ENCODE assay signal across 8 cellular contexts in the genomic region with DNA sequence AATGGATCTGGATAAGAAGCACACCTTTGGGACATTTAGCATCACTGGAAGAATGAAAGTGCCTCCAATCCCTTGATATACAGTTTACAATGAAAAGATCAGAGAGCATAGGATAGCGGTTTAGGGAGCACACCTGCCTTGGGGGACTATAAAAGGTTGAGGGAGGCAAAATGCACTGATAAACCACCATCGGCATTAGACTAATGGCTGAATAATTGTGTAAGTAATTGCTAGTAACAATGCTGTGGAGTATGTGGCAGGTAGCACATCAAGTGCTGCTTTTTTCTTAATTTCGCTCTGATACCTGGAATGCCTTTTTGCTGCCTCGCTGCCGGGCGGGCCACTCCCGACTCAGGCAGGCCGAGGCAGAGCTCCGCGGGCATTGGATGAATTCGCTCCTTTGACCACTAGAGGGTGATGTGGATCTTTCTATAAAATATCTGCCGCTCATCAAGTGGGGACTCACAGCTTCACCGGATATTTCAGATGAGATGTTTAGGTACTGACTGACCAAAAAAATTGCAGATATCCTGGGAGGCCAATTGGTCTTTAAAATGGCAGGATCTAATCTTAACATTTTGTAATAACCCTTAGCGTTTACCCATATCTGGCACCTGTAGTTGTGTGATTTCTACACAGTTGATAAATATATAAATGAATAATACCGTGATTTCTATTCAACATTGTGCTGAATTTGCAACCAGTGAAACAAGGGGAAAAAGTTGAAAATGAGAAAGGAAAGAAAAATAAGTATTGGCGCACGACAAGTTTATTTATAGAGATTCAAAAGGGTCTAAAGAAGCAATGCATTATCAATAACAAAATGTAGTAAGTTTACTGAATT.
DNase-seq lines count a peak whose midpoint lies in the region; ATAC-seq and TF ChIP-seq lines count a peak whose summit lies in the region.

No MANE protein-coding gene starts in this region.

- intact Hi-C loops in lower lobe of right lung (cut with DNase I): loop anchor here (10.0 kb wide), 1 partner anchor 152 kb away; no protein-coding TSS in a partner anchor

- no peaks in the 10 kb centered on the region for H3K4me1 ChIP-seq in lower lobe of right lung

- DNase-seq in CD1c-positive myeloid dendritic cell (ENCODE audit: extremely low spot score) (peak; percentile 84), NCI-H2227 (lab: John Stamatoyannopoulos, UW; ENCODE audit: unreplicated experiment) (peak; percentile 33), dedifferentiated amniotic fluid mesenchymal stem cell (ENCODE audit: extremely low spot score) (peak; percentile 74), lower lobe of right lung (peak; percentile 51)
- DNase-seq in activated CD4-positive, alpha-beta T cell treated with anti-CD3 and anti-CD28 coated beads for 4 hours: peak; percentile 48 to 56
- DNase-seq in stimulated activated CD8-positive, alpha-beta memory T cell treated with anti-CD3 and anti-CD28 coated beads, Interleukin-4, amount 100 ng/mL, for 48 hours: peak; percentile 61

- peaks cover 14% of the 10 kb centered on the region for H3K27me3 ChIP-seq in lower lobe of right lung (ENCODE audit: low read depth)

- ATAC-seq in GM19023 (IDR thresholded peaks at IDR 0.05; ENCODE audit: unreplicated experiment) (peak; percentile 94), HG03139 (IDR thresholded peaks at IDR 0.05; ENCODE audit: unreplicated experiment) (peak; percentile 96), lower lobe of right lung (peak; percentile 87 to 88)

- no peak overlapping the region for H3K4me3 ChIP-seq in lower lobe of right lung

- H3K9me3 ChIP-seq in lower lobe of right lung: no peaks in the 10 kb centered on the region

- H3K36me3 ChIP-seq in lower lobe of right lung: no peaks in the 10 kb centered on the region

- H3K27ac ChIP-seq in lower lobe of right lung: no peak overlapping the region

- TF ChIP-seq CTCF in lower lobe of right lung (IDR thresholded peaks at IDR 0.05): peak; percentile 78

Comparison
In these comparisons a context has a peak if more than half of its experiments do, and no peak if none do; other contexts are left out.
1. DNase-seq: peak in every context shown above with its lines; median percentile 84 in CD1c-positive myeloid dendritic cell; 74 in dedifferentiated amniotic fluid mesenchymal stem cell; 61 in stimulated activated CD8-positive, alpha-beta memory T cell treated with anti-CD3 and anti-CD28 coated beads, Interleukin-4, amount 100 ng/mL, for 48 hours; 52 in activated CD4-positive, alpha-beta T cell treated with anti-CD3 and anti-CD28 coated beads for 4 hours; 51 in lower lobe of right lung; 33 in NCI-H2227.